ENCODE assay signal across 8 cellular contexts in the genomic region with DNA sequence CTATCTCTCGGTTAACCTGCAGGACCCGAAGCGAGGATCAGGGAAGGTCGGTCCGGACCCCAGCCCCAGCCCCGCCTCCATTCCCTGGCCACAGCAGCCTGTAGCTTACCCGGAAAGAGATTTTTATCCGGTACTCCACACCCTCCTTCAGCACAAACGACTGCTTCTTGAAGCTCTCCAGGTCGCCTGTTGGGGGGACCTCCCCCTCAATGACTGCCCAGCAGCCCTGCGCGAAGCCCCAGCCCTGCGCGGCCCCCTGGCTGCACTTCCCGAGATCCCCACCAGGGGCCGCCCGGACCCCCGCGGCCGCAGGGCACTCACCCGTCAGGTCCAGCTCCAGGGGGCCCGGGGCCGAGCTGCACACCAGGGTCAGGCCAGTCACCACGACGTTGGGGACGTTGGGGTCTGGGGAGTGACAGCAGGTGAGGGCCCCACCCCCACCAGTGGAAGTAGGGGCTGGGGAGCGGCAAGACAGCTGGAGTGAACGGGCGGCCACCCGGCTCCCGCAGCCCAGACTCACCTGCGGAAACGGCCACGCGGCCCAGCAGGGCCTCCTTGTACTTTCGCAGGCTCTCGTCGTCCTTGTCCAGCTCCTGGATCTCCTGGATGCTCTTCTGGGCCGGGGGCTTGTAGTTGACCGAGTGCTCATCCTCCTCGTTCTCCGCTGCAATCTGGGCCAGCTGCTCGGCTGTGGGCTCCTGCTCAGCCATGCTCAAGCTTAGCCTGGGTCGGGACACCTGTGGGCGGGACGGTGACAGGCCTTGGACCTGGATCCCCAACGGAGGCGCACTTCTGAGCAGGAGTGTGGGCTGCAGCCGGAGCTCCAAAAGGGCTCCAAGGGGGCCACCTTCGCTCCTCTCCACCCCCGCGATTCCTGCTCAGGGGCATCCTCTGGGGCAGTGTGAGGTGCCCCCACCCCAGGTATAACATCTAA. TPM values are rescaled to one million over a fixed set of nuclear protein-coding genes. Genes with fewer than 3 reads are reported as not detected.
DNase-seq lines count a peak whose midpoint lies in the region; ATAC-seq and TF ChIP-seq lines count a peak whose summit lies in the region.

No MANE protein-coding gene starts in this region.

- H3K4me1 Mint-ChIP-seq in activated CD4-positive, alpha-beta memory T cell treated with anti-CD3 and anti-CD28 coated beads, Interleukin-2, amount 10 ng/mL, durations not matched to agents 7 days and 5 days: peaks cover 51% of the 10 kb centered on the region

- H3K9me3 ChIP-seq in neuronal stem cell (replicated peaks in 1 of 2; ENCODE audit: control insufficient read depth in 2 of 2, insufficient read depth in 1 of 2, low read depth in 1 of 2, low read length in 2 of 2): peaks cover 0 to 1% of the 10 kb centered on the region in 2 donors

- no peak overlapping the region for H3K4ac ChIP-seq in neuronal stem cell (ENCODE audit: low read length)

- no CpG with 5 or more reads among the region's 52 CpGs for WGBS in neuronal stem cell (ENCODE audit: extremely low coverage in 2 of 2, insufficient read length in 2 of 2, insufficient replicate concordance in 1 of 2), 2 donors

- H3K9me3 Mint-ChIP-seq in activated CD4-positive, alpha-beta memory T cell treated with anti-CD3 and anti-CD28 coated beads, Interleukin-2, amount 10 ng/mL, durations not matched to agents 7 days and 5 days: no peaks in the 10 kb centered on the region

- no peaks in the 10 kb centered on the region for H3K27me3 Mint-ChIP-seq in activated CD4-positive, alpha-beta memory T cell treated with anti-CD3 and anti-CD28 coated beads, Interleukin-2, amount 10 ng/mL, durations not matched to agents 7 days and 5 days

- CTCF ChIA-PET in BJ (lab: Yijun Ruan, JAX): interaction anchor here (0.5 to 2.4 kb wide), 16 partner anchors 8 to 312 kb away, joined by 3 to 7 read pairs (median 4); partner anchors contain the start of gene P4HB
- CTCF ChIA-PET in HEK293T (lab: Yijun Ruan, JAX): interaction anchor here (0.5 to 2.6 kb wide), 11 partner anchors 40 to 704 kb away, joined by 3 to 9 read pairs (median 3); partner anchors contain the start of genes ARL16, CENPX, HGS and LRRC45
- CTCF ChIA-PET in activated CD4-positive, alpha-beta memory T cell treated with anti-CD3 and anti-CD28 coated beads, Interleukin-2, amount 10 ng/mL, durations not matched to agents 7 days and 5 days (lab: Charles Lee): interaction anchor here (0.7 to 2.0 kb wide), 8 partner anchors 14 to 617 kb away, joined by 3 to 6 read pairs (median 3); partner anchors contain the start of genes CENPX, DCXR and LRRC45

- no peak overlapping the region for H4K91ac ChIP-seq in neuronal stem cell (ENCODE audit: low read depth, low read length, poor library complexity)

- peaks cover 28% of the 10 kb centered on the region for H3K36me3 ChIP-seq in BJ (ENCODE audit: control insufficient read depth, insufficient read depth, low read length)
- peaks cover 26 to 51% of the 10 kb centered on the region in 2 donors for H3K36me3 ChIP-seq in neuronal stem cell (replicated peaks in 1 of 2; ENCODE audit: control insufficient read depth in 2 of 2, insufficient read depth in 2 of 2, low read length in 2 of 2)

- POLR2A ChIA-PET in BJ (lab: Charles Lee) (no interaction called here), HEK293T (lab: Yijun Ruan, JAX) (interaction anchor here (0.7 to 2.6 kb wide), 27 partner anchors 9 to 229 kb away, joined by 3 to 26 read pairs (median 4); partner anchors contain the start of genes ALYREF, ANAPC11, ASPSCR1 and CCDC137)
- POLR2A ChIA-PET in activated CD4-positive, alpha-beta memory T cell treated with anti-CD3 and anti-CD28 coated beads, Interleukin-2, amount 10 ng/mL, durations not matched to agents 7 days and 5 days (lab: Charles Lee): interaction anchor here (0.8 to 7.0 kb wide), 26 partner anchors 9 to 775 kb away, joined by 3 to 140 read pairs (median 6); partner anchors contain the start of genes ALYREF, ANAPC11, ARL16 and ASPSCR1

- H3K27ac ChIP-seq in neuronal stem cell (replicated peaks; ENCODE audit: low read length): peak overlapping the region; percentile 57

- ATAC-seq in HG02884 (IDR thresholded peaks at IDR 0.05; ENCODE audit: unreplicated experiment): no peak
- no peak for ATAC-seq in GM19467 (IDR thresholded peaks at IDR 0.05; ENCODE audit: unreplicated experiment)

- H3K9ac ChIP-seq in neuronal stem cell (ENCODE audit: low read depth, low read length, poor library complexity): peak overlapping the region; percentile 92

- H3K23ac ChIP-seq in neuronal stem cell (ENCODE audit: low read depth, low read length, poor library complexity): peak overlapping the region; percentile 99

- H2AFZ ChIP-seq in neuronal stem cell (ENCODE audit: low read length): no peak overlapping the region

- peak overlapping the region; percentile 55 for H3K4me3 ChIP-seq in BJ (ENCODE audit: low read depth, low read length)
- peak overlapping the region; percentile 76 for H3K4me3 ChIP-seq in fibroblast of mammary gland (ENCODE audit: control insufficient read depth, low read depth, low read length)
- peak overlapping the region; percentile 84 to 94 for H3K4me3 ChIP-seq in neuronal stem cell (ENCODE audit: low read length in 2 of 2)

- peak overlapping the region; percentile 85 for H3K27ac Mint-ChIP-seq in activated CD4-positive, alpha-beta memory T cell treated with anti-CD3 and anti-CD28 coated beads, Interleukin-2, amount 10 ng/mL, durations not matched to agents 7 days and 5 days

- H3K18ac ChIP-seq in neuronal stem cell (ENCODE audit: low read length): peak overlapping the region; percentile 45

- peak overlapping the region; percentile 90 for H3K4me2 ChIP-seq in neuronal stem cell (ENCODE audit: insufficient read depth, low read length, poor library complexity, severe bottlenecking)

- H2BK5ac ChIP-seq in neuronal stem cell (ENCODE audit: low read length): peak overlapping the region; percentile 71

- H2AK5ac ChIP-seq in neuronal stem cell (ENCODE audit: low read depth, low read length): peak overlapping the region; percentile 98

- H3K14ac ChIP-seq in neuronal stem cell (ENCODE audit: low read length): no peak overlapping the region

- H2BK15ac ChIP-seq in neuronal stem cell (ENCODE audit: low read length): no peak overlapping the region

- H3K27me3 ChIP-seq in BJ (ENCODE audit: control insufficient read depth, insufficient read depth, low read length) (no peaks in the 10 kb centered on the region), neuronal stem cell (ENCODE audit: control insufficient read depth in 3 of 3, insufficient read depth in 3 of 3, low read depth in 1 of 3, low read length in 3 of 3) (no peaks in the 10 kb centered on the region)

- no peak overlapping the region for H2BK12ac ChIP-seq in neuronal stem cell (ENCODE audit: low read length)

- H3K4me1 ChIP-seq in neuronal stem cell (ENCODE audit: control insufficient read depth in 2 of 2, insufficient read depth in 1 of 2, low read depth in 1 of 2, low read length in 2 of 2): peaks cover 17 to 20% of the 10 kb centered on the region in 2 donors

- no peak for DNase-seq in BJ (ENCODE audit: low read depth)
- DNase-seq in HEK293T (ENCODE audit: extremely low spot score): peak; percentile 74
- peak; percentile 47 for DNase-seq in activated CD4-positive, alpha-beta memory T cell treated with anti-CD3 and anti-CD28 coated beads, Interleukin-2, amount 10 ng/mL, durations not matched to agents 7 days and 5 days
- DNase-seq in fibroblast of mammary gland (ENCODE audit: low read depth): peak; percentile 27
- no peak for DNase-seq in neuronal stem cell (ENCODE audit: low spot score)
- no peak for DNase-seq in DMS79 treated with DMSO at 0.1 percent for 48 hours (lab: John Stamatoyannopoulos, UW)

- no peak overlapping the region for H4K8ac ChIP-seq in neuronal stem cell (ENCODE audit: low read depth, low read length)

- peaks cover 46% of the 10 kb centered on the region for H3K36me3 Mint-ChIP-seq in activated CD4-positive, alpha-beta memory T cell treated with anti-CD3 and anti-CD28 coated beads, Interleukin-2, amount 10 ng/mL, durations not matched to agents 7 days and 5 days (ENCODE audit: low read depth)

- peak overlapping the region; percentile 77 for H3K4me3 Mint-ChIP-seq in activated CD4-positive, alpha-beta memory T cell treated with anti-CD3 and anti-CD28 coated beads, Interleukin-2, amount 10 ng/mL, durations not matched to agents 7 days and 5 days

- peaks cover 31% of the 10 kb centered on the region for H3K79me1 ChIP-seq in neuronal stem cell (ENCODE audit: low read depth, low read length)

- no peak overlapping the region for H2BK120ac ChIP-seq in neuronal stem cell (ENCODE audit: low read depth, low read length)

- peak; percentile 83 for TF ChIP-seq CTCF in BJ (IDR thresholded peaks at IDR 0.05; ENCODE audit: insufficient read depth, low read depth, low read length)
- peak; percentile 45 for TF ChIP-seq CTCF in fibroblast of mammary gland (conservative IDR thresholded peaks at IDR 0.05; ENCODE audit: control insufficient read depth, insufficient read depth, low read depth, low read length)

RNA-seq across cellular contexts. Expression of gene ARHGDIA, which starts 1.6 kb away (rescaled TPM):
- 74.8 and 163 TPM in 2 replicates for polyA plus RNA-seq in BJ (2011; rRNA removed)
- 46.3 and 78.2 TPM in 2 replicates for polyA minus RNA-seq in BJ (2011; rRNA and poly(A)+ RNA removed)
- total RNA-seq in activated CD4-positive, alpha-beta memory T cell treated with anti-CD3 and anti-CD28 coated beads, Interleukin-2, amount 10 ng/mL, durations not matched to agents 7 days and 5 days: 100 to 1,000 TPM; 636 to 661 TPM
- 124 TPM for polyA plus RNA-seq in neuronal stem cell (2013, experiment 1 of 2)
- 118 TPM for polyA plus RNA-seq in neuronal stem cell (2013, experiment 2 of 2)

RNA-seq across cellular contexts. Expression of gene P4HB, which starts 9.2 kb away (rescaled TPM):
- 122 and 175 TPM in 2 replicates for polyA plus RNA-seq in BJ (2011; rRNA removed)
- 90.7 and 204 TPM in 2 replicates for polyA minus RNA-seq in BJ (2011; rRNA and poly(A)+ RNA removed)
- 100 to 1,000 TPM; 483 to 496 TPM for total RNA-seq in activated CD4-positive, alpha-beta memory T cell treated with anti-CD3 and anti-CD28 coated beads, Interleukin-2, amount 10 ng/mL, durations not matched to agents 7 days and 5 days
- polyA plus RNA-seq in neuronal stem cell (2013, experiment 1 of 2): 321 TPM
- polyA plus RNA-seq in neuronal stem cell (2013, experiment 2 of 2): 298 TPM

RNA-seq across cellular contexts. Expression of gene ALYREF, which starts 21.9 kb away (rescaled TPM):
- 74.8 and 83.4 TPM in 2 replicates for polyA plus RNA-seq in BJ (2011; rRNA removed)
- polyA minus RNA-seq in BJ (2011; rRNA and poly(A)+ RNA removed): 52.1 and 66.9 TPM in 2 replicates
- 100 to 1,000 TPM; 159 to 160 TPM for total RNA-seq in activated CD4-positive, alpha-beta memory T cell treated with anti-CD3 and anti-CD28 coated beads, Interleukin-2, amount 10 ng/mL, durations not matched to agents 7 days and 5 days
- 76.8 TPM for polyA plus RNA-seq in neuronal stem cell (2013, experiment 1 of 2)
- polyA plus RNA-seq in neuronal stem cell (2013, experiment 2 of 2): 74.5 TPM

RNA-seq across cellular contexts. Expression of gene ANAPC11, which starts 22.0 kb away (rescaled TPM):
- 227 and 290 TPM in 2 replicates for polyA plus RNA-seq in BJ (2011; rRNA removed)
- polyA minus RNA-seq in BJ (2011; rRNA and poly(A)+ RNA removed): 40.9 and 41.0 TPM in 2 replicates
- total RNA-seq in activated CD4-positive, alpha-beta memory T cell treated with anti-CD3 and anti-CD28 coated beads, Interleukin-2, amount 10 ng/mL, durations not matched to agents 7 days and 5 days: 10 to 100 TPM; 95.9 to 98.4 TPM
- polyA plus RNA-seq in neuronal stem cell (2013, experiment 1 of 2): 316 TPM
- 330 TPM for polyA plus RNA-seq in neuronal stem cell (2013, experiment 2 of 2)

RNA-seq across cellular contexts. Expression of gene NPB, which starts 32.5 kb away (rescaled TPM):
- polyA plus RNA-seq in BJ (2011; rRNA removed): 0.21 and 0.38 TPM in 2 replicates
- 0.24 TPM in 1 of 2 replicates, not detected in the other for polyA minus RNA-seq in BJ (2011; rRNA and poly(A)+ RNA removed)
- total RNA-seq in activated CD4-positive, alpha-beta memory T cell treated with anti-CD3 and anti-CD28 coated beads, Interleukin-2, amount 10 ng/mL, durations not matched to agents 7 days and 5 days: under 1 TPM in 1 of 2 experiments, not detected in 1; 0.38 TPM
- polyA plus RNA-seq in neuronal stem cell (2013, experiment 1 of 2): 2.0 TPM
- 1.5 TPM for polyA plus RNA-seq in neuronal stem cell (2013, experiment 2 of 2)

Comparison
In these comparisons a context has a peak if more than half of its experiments do, and no peak if none do; other contexts are left out.
1. DNase-seq: peak in HEK293T (single experiment), activated CD4-positive, alpha-beta memory T cell treated with anti-CD3 and anti-CD28 coated beads, Interleukin-2, amount 10 ng/mL, durations not matched to agents 7 days and 5 days (single experiment) and fibroblast of mammary gland (single experiment); none in BJ (single experiment), neuronal stem cell (single experiment) and DMS79 treated with DMSO at 0.1 percent for 48 hours (single experiment).
2. Peak in every context shown above with its lines, with median percentiles within 50 percentile points of each other: H3K4me3 ChIP-seq.